26 cellular contexts compared by ENCODE assay signal in genomic region chr7:119283353-119283752, GRCh38.
"Had no signal": no experiment of that assay in that cellular context is flagged by ENCODE, and none has a peak within 500 bp of the region (broad histone marks: within the 10 kb centered on the region; RNA-seq: fewer than 3 reads in every experiment).

No MANE protein-coding gene starts in this region.

- H3K36me3 Mint-ChIP-seq: mesothelial cell of epicardium; naive B cell; natural killer cell; stimulated activated memory B cell treated with anti-CD40 and anti-IgM and Interleukin-4, amounts not matched to agents 10 μg/mL and 1 μg/mL and 100 μg/mL, for 72 hours; type B pancreatic cell had no signal

- H3K4me3 ChIP-seq: left ventricle myocardium inferior, lung, ovary, right atrium auricular region, right lobe of liver, smooth muscle cell, tibial nerve, uterus had no signal

- H3K27me3 ChIP-seq: ovary, right atrium auricular region, right lobe of liver, tibial nerve, uterus had no signal

- H3K27ac Mint-ChIP-seq: immature natural killer cell; mesothelial cell of epicardium; naive B cell; natural killer cell; nephron progenitor cell; progenitor cell of endocrine pancreas; stimulated activated memory B cell treated with anti-CD40 and anti-IgM and Interleukin-4, amounts not matched to agents 10 μg/mL and 1 μg/mL and 100 μg/mL, for 72 hours; stimulated activated naive CD8-positive, alpha-beta T cell treated with anti-CD3 and anti-CD28 coated beads, Interleukin-15, amount 100 ng/mL, for 72 hours; type B pancreatic cell had no signal

- H3K27ac ChIP-seq: left ventricle myocardium inferior, ovary, right atrium auricular region, right lobe of liver, tibial nerve, uterus had no signal

- H3K36me3 ChIP-seq: left ventricle myocardium inferior, ovary, right atrium auricular region, right lobe of liver, tibial nerve, uterus had no signal

- H3K27me3 Mint-ChIP-seq: naive B cell; progenitor cell of endocrine pancreas; stimulated activated memory B cell treated with anti-CD40 and anti-IgM and Interleukin-4, amounts not matched to agents 10 μg/mL and 1 μg/mL and 100 μg/mL, for 72 hours; stimulated activated naive CD8-positive, alpha-beta T cell treated with anti-CD3 and anti-CD28 coated beads, Interleukin-15, amount 100 ng/mL, for 72 hours; type B pancreatic cell had no signal

- H3K9me3 Mint-ChIP-seq: mesothelial cell of epicardium; nephron progenitor cell; stimulated activated naive CD8-positive, alpha-beta T cell treated with anti-CD3 and anti-CD28 coated beads, Interleukin-15, amount 100 ng/mL, for 72 hours; type B pancreatic cell had no signal

- H3K4me1 Mint-ChIP-seq: immature natural killer cell; mesothelial cell of epicardium; naive B cell; natural killer cell; nephron progenitor cell; stimulated activated memory B cell treated with anti-CD40 and anti-IgM and Interleukin-4, amounts not matched to agents 10 μg/mL and 1 μg/mL and 100 μg/mL, for 72 hours; stimulated activated naive CD8-positive, alpha-beta T cell treated with anti-CD3 and anti-CD28 coated beads, Interleukin-15, amount 100 ng/mL, for 72 hours had no signal

- H3K4me2 ChIP-seq: smooth muscle cell had no signal

- H3K4me3 Mint-ChIP-seq: immature natural killer cell; mesothelial cell of epicardium; naive B cell; natural killer cell; nephron progenitor cell; stimulated activated memory B cell treated with anti-CD40 and anti-IgM and Interleukin-4, amounts not matched to agents 10 μg/mL and 1 μg/mL and 100 μg/mL, for 72 hours; stimulated activated naive CD8-positive, alpha-beta T cell treated with anti-CD3 and anti-CD28 coated beads, Interleukin-15, amount 100 ng/mL, for 72 hours; type B pancreatic cell had no signal

- DNase-seq: hypothalamus; immature natural killer cell; islet precursor cell; left ventricle myocardium inferior; mesendoderm; naive B cell; natural killer cell; nephron progenitor cell; ovary; right lobe of liver; stimulated activated CD4-positive, alpha-beta T cell treated with anti-CD3 and anti-CD28 coated beads, Interleukin-1b, Interleukin-23, amount 100 ng/mL, for 48 hours; stimulated activated CD4-positive, alpha-beta T cell treated with anti-CD3 and anti-CD28 coated beads, Interleukin-2, amount 100 ng/mL, for 48 hours; stimulated activated CD4-positive, alpha-beta T cell treated with anti-CD3 and anti-CD28 coated beads, Interleukin-4, amount 100 ng/mL, for 4 hours; stimulated activated CD8-positive, alpha-beta memory T cell treated with anti-CD3 and anti-CD28 coated beads, Interleukin-4, amount 100 ng/mL, for 48 hours; stimulated activated naive CD4-positive, alpha-beta T cell treated with Interleukin-2 at 50 U/mL for 16 hours; stimulated activated naive CD8-positive, alpha-beta T cell treated with anti-CD3 and anti-CD28 coated beads, Interleukin-15, amount 100 ng/mL, for 72 hours; substantia nigra; uterus had no signal

- ATAC-seq: natural killer cell; right lobe of liver; stimulated activated memory B cell treated with anti-CD40 and anti-IgM and Interleukin-4, amounts not matched to agents 10 μg/mL and 1 μg/mL and 100 μg/mL, for 72 hours; stimulated activated naive CD8-positive, alpha-beta T cell treated with anti-CD3 and anti-CD28 coated beads, Interleukin-15, amount 100 ng/mL, for 72 hours had no signal

- H3K9me3 ChIP-seq: ovary, right atrium auricular region, right lobe of liver, tibial nerve, uterus had no signal

- H3K4me1 ChIP-seq: left ventricle myocardium inferior, right atrium auricular region, right lobe of liver, tibial nerve, uterus had no signal
